29 cellular contexts compared by ENCODE assay signal in the genomic region with DNA sequence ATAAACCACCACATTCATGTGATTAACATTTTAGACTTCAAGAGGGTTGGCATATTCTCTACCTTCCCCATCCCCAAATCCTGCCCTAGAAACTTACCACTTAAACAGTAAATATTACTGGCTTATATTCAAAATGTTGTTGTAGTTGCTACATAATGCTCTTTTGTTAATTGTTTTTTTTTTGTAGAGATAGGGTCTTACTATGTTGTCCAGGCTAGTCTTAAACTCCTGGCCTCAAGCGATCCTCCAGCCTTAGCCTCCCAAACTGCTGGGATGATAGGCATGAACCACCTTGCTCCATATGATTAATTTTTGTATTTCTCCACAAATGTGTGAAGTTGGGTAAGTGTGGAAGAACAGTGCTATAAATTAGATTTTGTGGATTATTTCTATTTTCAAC. TPM values are rescaled to one million over a fixed set of nuclear protein-coding genes. Genes with fewer than 3 reads are reported as not detected.
A peak's percentile ranks its signal among the peaks of the same experiment; 100 is the strongest.
DNase-seq lines count a peak whose midpoint lies in the region; ATAC-seq and TF ChIP-seq lines count a peak whose summit lies in the region.
"Had no signal": no experiment of that assay in that cellular context is flagged by ENCODE, and none has a peak within 500 bp of the region (broad histone marks: within the 10 kb centered on the region; RNA-seq: fewer than 3 reads in every experiment).

No MANE protein-coding gene starts in this region.

- no peak overlapping the region for H3K27ac Mint-ChIP-seq in MCF 10A (ENCODE audit: low read depth, unreplicated experiment)
- H3K27ac Mint-ChIP-seq: activated naive CD4-positive, alpha-beta T cell treated with anti-CD3 and anti-CD28 coated beads, Interleukin-2, amount 10 ng/mL, durations not matched to agents 7 days and 5 days; activated T-helper 1 cell treated with anti-CD3 and anti-CD28 coated beads, Interleukin-12 subunit alpha, Interleukin-12 subunit beta, Interleukin-2, Interleukin-4 antibody, amounts not matched to agents 30 ng/mL and 10 ng/mL and 1 ng/mL, durations not matched to agents 14 hours and 24 hours and 36 hours; nephron progenitor cell had no signal

- H3K27me3 ChIP-seq in breast epithelium: no peaks in the 10 kb centered on the region
- no peaks in the 10 kb centered on the region for H3K27me3 ChIP-seq in right cardiac atrium (ENCODE audit: control insufficient read depth, insufficient read depth)
- H3K27me3 ChIP-seq in gastrocnemius medialis: no peaks in the 10 kb centered on the region
- no peaks in the 10 kb centered on the region for H3K27me3 ChIP-seq in upper lobe of left lung
- H3K27me3 ChIP-seq: foreskin keratinocyte had no signal

- CTCF ChIA-PET in MCF 10A (lab: Yijun Ruan, JAX): interaction anchor here (1.0 kb wide), 1 partner anchor 46 kb away, joined by 3 read pairs; no protein-coding TSS in a partner anchor

- no peaks in the 10 kb centered on the region for H3K9me3 ChIP-seq in breast epithelium
- no peaks in the 10 kb centered on the region for H3K9me3 ChIP-seq in right cardiac atrium (ENCODE audit: control insufficient read depth, low read length)
- H3K9me3 ChIP-seq in gastrocnemius medialis: no peaks in the 10 kb centered on the region
- no peaks in the 10 kb centered on the region for H3K9me3 ChIP-seq in upper lobe of left lung
- H3K9me3 ChIP-seq: HAP-1, mucosa of descending colon had no signal

- TF ChIP-seq CTCF in breast epithelium (IDR thresholded peaks at IDR 0.05) (no peak), MCF 10A (IDR thresholded peaks at IDR 0.05; ENCODE audit: unreplicated experiment) (no peak), gastrocnemius medialis (IDR thresholded peaks at IDR 0.05 in 4 of 5, conservative IDR thresholded peaks at IDR 0.05 in 1 of 5) (no peak), upper lobe of left lung (IDR thresholded peaks at IDR 0.05) (no peak)

- peaks cover 54% of the 10 kb centered on the region for H3K36me3 Mint-ChIP-seq in MCF 10A (ENCODE audit: insufficient read depth, unreplicated experiment)
- H3K36me3 Mint-ChIP-seq: activated naive CD4-positive, alpha-beta T cell treated with anti-CD3 and anti-CD28 coated beads, Interleukin-2, amount 10 ng/mL, durations not matched to agents 7 days and 5 days had no signal

- no peaks in the 10 kb centered on the region for H3K27me3 Mint-ChIP-seq in MCF 10A (ENCODE audit: insufficient read depth, unreplicated experiment)
- H3K27me3 Mint-ChIP-seq: activated naive CD4-positive, alpha-beta T cell treated with anti-CD3 and anti-CD28 coated beads, Interleukin-2, amount 10 ng/mL, durations not matched to agents 7 days and 5 days had no signal

- peak overlapping the region; percentile 82 to 88 (median 87) for H3K4me3 ChIP-seq in breast epithelium
- H3K4me3 ChIP-seq in right cardiac atrium (ENCODE audit: low read length): peak overlapping the region; percentile 36
- peak overlapping the region in 3 of 4 donors; percentile 84 to 94 (median 90) for H3K4me3 ChIP-seq in gastrocnemius medialis
- peak overlapping the region; percentile 16 to 88 (median 74) for H3K4me3 ChIP-seq in upper lobe of left lung
- H3K4me3 ChIP-seq: HAP-1, lung, mucosa of descending colon had no signal

- no peaks in the 10 kb centered on the region for H3K4me1 Mint-ChIP-seq in MCF 10A (ENCODE audit: insufficient read depth, unreplicated experiment)
- H3K4me1 Mint-ChIP-seq: activated naive CD4-positive, alpha-beta T cell treated with anti-CD3 and anti-CD28 coated beads, Interleukin-2, amount 10 ng/mL, durations not matched to agents 7 days and 5 days had no signal

- in situ Hi-C loops in gastrocnemius medialis (cut with MboI; ENCODE audit: low sequenced_read_pairs in 4 of 4): loop anchor here in 3 of 4 donors (5.0 to 10.0 kb wide), 4 partner anchors 45 to 95 kb away; no protein-coding TSS in a partner anchor

- no peak for TF ChIP-seq EP300 in upper lobe of left lung (IDR thresholded peaks at IDR 0.05)

- ATAC-seq in right cardiac atrium (no peak), gastrocnemius medialis (no peak), upper lobe of left lung (ENCODE audit: low FRiP score in 2 of 2) (no peak), GM21367 (IDR thresholded peaks at IDR 0.05; ENCODE audit: unreplicated experiment) (no peak)
- ATAC-seq: foreskin keratinocyte, mucosa of descending colon, SK-N-SH treated with all-trans-retinoic acid at 6 μM for 48 hours had no signal

- peaks cover 26% of the 10 kb centered on the region for H3K36me3 ChIP-seq in breast epithelium
- H3K36me3 ChIP-seq in gastrocnemius medialis: peaks cover 19 to 99% of the 10 kb centered on the region in 2 donors
- H3K36me3 ChIP-seq in upper lobe of left lung: peaks cover 47 to 100% (median 59%) of the 10 kb centered on the region in 4 donors
- H3K36me3 ChIP-seq: HAP-1, WERI-Rb-1 had no signal

- intact Hi-C loops in breast epithelium (cut with DNase I; ENCODE audit: low total_unique reads) (no loop called here), MCF 10A (cut with micrococcal nuclease) (no loop called here), right cardiac atrium (cut with DNase I) (loop anchor here in 3 of 4 donors (5.0 to 10.0 kb wide), 3 partner anchors 37 to 95 kb away; no protein-coding TSS in a partner anchor), gastrocnemius medialis (cut with DNase I; ENCODE audit: low total_unique reads) (no loop called here), posterior cingulate gyrus (cut with DNase I) (no loop called here)

- H3K4me1 ChIP-seq in breast epithelium (peaks cover 0 to 9% of the 10 kb centered on the region in 2 donors), right cardiac atrium (ENCODE audit: control insufficient read depth, insufficient read depth, low read length) (peaks cover 3% of the 10 kb centered on the region), gastrocnemius medialis (peaks cover 6 to 35% of the 10 kb centered on the region in 2 donors), upper lobe of left lung (peaks cover 34 to 46% (median 41%) of the 10 kb centered on the region in 4 donors)
- H3K4me1 ChIP-seq: foreskin keratinocyte, HAP-1 had no signal

- DNase-seq in breast epithelium (ENCODE audit: low spot score in 2 of 2) (no peak), MCF 10A (ENCODE audit: unreplicated experiment) (no peak), right cardiac atrium (no peak), gastrocnemius medialis (no peak), upper lobe of left lung (no peak), HuH-7 (ENCODE audit: low spot score) (no peak), posterior cingulate gyrus (no peak)
- DNase-seq: activated CD4-positive, alpha-beta T cell treated with anti-CD3 and anti-CD28 coated beads, Interleukin-2, amount 50 U/mL, for 1 hour; activated naive CD4-positive, alpha-beta T cell treated with anti-CD3 and anti-CD28 coated beads, Interleukin-2, amount 10 ng/mL, durations not matched to agents 7 days and 5 days; aorta; cerebellar nuclear complex; EL; erythroblast; foreskin keratinocyte; mucosa of descending colon; NCI-H1092 treated with DMSO at 0.1 percent for 48 hours; NCI-H2029; NCI-H2227 treated with DMSO at 0.1 percent for 48 hours; nephron progenitor cell; small intestine; stimulated activated CD4-positive, alpha-beta T cell treated with anti-CD3 and anti-CD28 coated beads, Interleukin-2, amount 100 ng/mL, for 24 hours; WERI-Rb-1 had no signal

- POLR2A ChIA-PET in MCF 10A (lab: Yijun Ruan, JAX): no interaction called here

- TF ChIP-seq POLR2A in breast epithelium (IDR thresholded peaks at IDR 0.05) (no peak), gastrocnemius medialis (IDR thresholded peaks at IDR 0.05) (no peak), upper lobe of left lung (IDR thresholded peaks at IDR 0.05) (no peak)

- BruUV-seq in MCF 10A (replicated peaks; lab: Mats Ljungman, UMichigan): no TSS peak

- 100% methylated on average over 1 of the region's 1 CpG for WGBS in right cardiac atrium
- WGBS in upper lobe of left lung, 2 donors: 94 to 100% methylated on average over 1 of the region's 1 CpG

- no peak overlapping the region for H3K4me3 Mint-ChIP-seq in MCF 10A (ENCODE audit: unreplicated experiment)
- H3K4me3 Mint-ChIP-seq: activated naive CD4-positive, alpha-beta T cell treated with anti-CD3 and anti-CD28 coated beads, Interleukin-2, amount 10 ng/mL, durations not matched to agents 7 days and 5 days; activated T-helper 1 cell treated with anti-CD3 and anti-CD28 coated beads, Interleukin-12 subunit alpha, Interleukin-12 subunit beta, Interleukin-2, Interleukin-4 antibody, amounts not matched to agents 30 ng/mL and 10 ng/mL and 1 ng/mL, durations not matched to agents 14 hours and 24 hours and 36 hours; nephron progenitor cell had no signal

- H3K27ac ChIP-seq in breast epithelium (peak overlapping the region; percentile 64 to 65), right cardiac atrium (ENCODE audit: low read length) (peak overlapping the region; percentile 68), gastrocnemius medialis (peak overlapping the region; percentile 91 to 97 (median 96)), upper lobe of left lung (peak overlapping the region in 3 of 4 donors; percentile 95 to 99 (median 99))
- H3K27ac ChIP-seq: foreskin keratinocyte, HL-60, WERI-Rb-1 had no signal

- H3K9me3 Mint-ChIP-seq in MCF 10A (ENCODE audit: unreplicated experiment): no peaks in the 10 kb centered on the region
- H3K9me3 Mint-ChIP-seq: activated naive CD4-positive, alpha-beta T cell treated with anti-CD3 and anti-CD28 coated beads, Interleukin-2, amount 10 ng/mL, durations not matched to agents 7 days and 5 days; activated T-helper 1 cell treated with anti-CD3 and anti-CD28 coated beads, Interleukin-12 subunit alpha, Interleukin-12 subunit beta, Interleukin-2, Interleukin-4 antibody, amounts not matched to agents 30 ng/mL and 10 ng/mL and 1 ng/mL, durations not matched to agents 14 hours and 24 hours and 36 hours; nephron progenitor cell had no signal

RNA-seq across cellular contexts. Expression of a gene that starts 6.5 kb away (rescaled TPM):
- total RNA-seq in breast epithelium: 100 to 1,000 TPM; 507 to 797 (median 729) TPM
- total RNA-seq in MCF 10A (2022): 1.2 and 1.3 TPM in 2 replicates
- 100 to 1,000 TPM in 2 of 4 donors, 10 to 100 TPM in 2; 53.0 to 842 (median 103) TPM for total RNA-seq in right cardiac atrium
- polyA plus RNA-seq in right cardiac atrium: 133 TPM
- total RNA-seq in gastrocnemius medialis: 1,000 to 10,000 TPM; 2,371 to 5,827 (median 4,654) TPM
- total RNA-seq in upper lobe of left lung: 100 to 1,000 TPM; 111 to 427 (median 160) TPM
- total RNA-seq: activated T-helper 1 cell treated with anti-CD3 and anti-CD28 coated beads, Interleukin-12 subunit alpha, Interleukin-12 subunit beta, Interleukin-2, Interleukin-4 antibody, amounts not matched to agents 30 ng/mL and 10 ng/mL and 1 ng/mL, durations not matched to agents 14 hours and 24 hours and 36 hours; foreskin keratinocyte; T-helper 2 cell treated with Interferon-gamma antibody and Interleukin-4, amounts not matched to agents 100 ng/mL and 5 ng/mL, for 36 hours had no signal
- polyA plus RNA-seq: foreskin keratinocyte had no signal

Comparison
In these comparisons a context has a peak if more than half of its experiments do, and no peak if none do; other contexts are left out.
1. RNA of a gene that starts 6.5 kb away (total RNA-seq): 2,371 to 5,827 TPM in gastrocnemius medialis, 507 to 797 TPM in breast epithelium, 111 to 427 TPM in upper lobe of left lung and 53.0 to 842 TPM in right cardiac atrium; 1.2 to 1.3 TPM in MCF 10A; every median in the first group is over 10 times any median in the second.
2. H3K4me3 ChIP-seq: peak in every context shown above with its lines; median percentile 90 in gastrocnemius medialis; 87 in breast epithelium; 74 in upper lobe of left lung; 36 in right cardiac atrium.
3. intact Hi-C loops: an anchor here in right cardiac atrium (5.0 to 10.0 kb wide); none called in breast epithelium, MCF 10A, gastrocnemius medialis and posterior cingulate gyrus.
4. Peak in every context shown above with its lines, with median percentiles within 50 percentile points of each other: H3K27ac ChIP-seq.